8 cellular contexts compared by ENCODE assay signal in genomic region chr12:38540156-38540555, GRCh38.
"Had no signal": no experiment of that assay in that cellular context is flagged by ENCODE, and none has a peak within 500 bp of the region (broad histone marks: within the 10 kb centered on the region; RNA-seq: fewer than 3 reads in every experiment).

No MANE protein-coding gene starts in this region.

- H3K36me3 ChIP-seq: HAP-1 had no signal

- H3K9ac ChIP-seq: GM23248 had no signal

- H2AFZ ChIP-seq: GM23248 had no signal

- H3K9me3 ChIP-seq: HAP-1 had no signal

- DNase-seq: GM23248, GOT3, H7, HFFc6, IMR-90 had no signal

- H3K4me3 ChIP-seq: GM23248, HAP-1, K562 had no signal

- H3K27ac ChIP-seq: GM23248 had no signal

- H3K4me1 ChIP-seq: HAP-1 had no signal

- ATAC-seq: HCT116, K562 had no signal
